Comparison of ENCODE assay signal across 8 cellular contexts in the genomic region with DNA sequence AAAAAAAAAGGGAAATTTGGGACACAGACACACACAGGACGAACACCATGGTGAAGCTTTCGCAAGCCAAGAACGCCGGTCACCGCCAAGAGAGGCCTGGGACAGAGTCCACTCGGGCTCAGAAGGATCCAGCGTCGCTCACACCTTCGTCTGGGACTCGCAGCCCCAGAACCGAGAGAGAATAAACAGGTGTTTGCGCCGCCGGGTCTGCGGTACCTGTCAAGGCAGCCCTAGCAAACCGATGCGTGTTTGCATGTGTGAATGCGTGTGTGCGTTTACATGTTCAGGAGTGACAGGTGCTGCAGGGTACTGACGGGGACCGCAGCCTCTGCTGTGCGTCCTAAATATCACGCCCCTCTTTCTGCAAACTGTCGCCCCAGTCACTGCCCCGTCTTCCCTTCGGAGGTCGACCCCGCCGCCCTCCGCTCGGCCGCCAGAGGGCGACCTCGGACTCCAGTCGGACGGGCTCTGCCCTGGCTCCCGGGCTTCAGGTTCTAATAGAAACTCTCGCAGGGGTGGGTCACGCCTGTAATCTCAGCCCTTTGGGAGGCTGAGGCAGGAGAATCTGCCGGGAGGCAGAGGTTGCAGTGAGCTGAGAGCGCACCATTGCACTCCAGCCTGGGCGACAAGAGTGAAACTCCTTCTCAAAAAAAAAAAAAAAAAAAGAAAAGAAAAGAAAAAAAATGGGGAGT.
DNase-seq lines count a peak whose midpoint lies in the region; ATAC-seq and TF ChIP-seq lines count a peak whose summit lies in the region.

No MANE protein-coding gene starts in this region.

- no peaks in the 10 kb centered on the region for H3K9me3 ChIP-seq in muscle layer of colon (ENCODE audit: low read length)

- H3K4me3 ChIP-seq in epithelial cell of esophagus (ENCODE audit: low read length) (peak overlapping the region; percentile 25), muscle layer of colon (ENCODE audit: low read depth in 1 of 2, low read length in 2 of 2) (peak overlapping the region; percentile 23 to 42)

- H3K9ac ChIP-seq in muscle layer of colon (ENCODE audit: low read length), result no peak overlapping the region

- ATAC-seq in HG03196 (IDR thresholded peaks at IDR 0.05; ENCODE audit: unreplicated experiment), result peak; percentile 56
- no peak for ATAC-seq in GM19328 (IDR thresholded peaks at IDR 0.05; ENCODE audit: unreplicated experiment)

- H3K27ac ChIP-seq in muscle layer of colon (ENCODE audit: low read depth, low read length), result no peak overlapping the region

- peaks cover 0 to 7% of the 10 kb centered on the region in 2 donors for H3K27me3 ChIP-seq in muscle layer of colon (ENCODE audit: control insufficient read depth in 1 of 2, insufficient read depth in 2 of 2, low read length in 2 of 2)

- peaks cover 6% of the 10 kb centered on the region for H3K4me1 ChIP-seq in muscle layer of colon (ENCODE audit: insufficient read depth, low read length)

- peak; percentile 82 for TF ChIP-seq CTCF in epithelial cell of esophagus (IDR thresholded peaks at IDR 0.05; ENCODE audit: insufficient read depth, low read depth, low read length, missing control alignments)

- DNase-seq in EL (peak; percentile 75), NOMO-1 treated with dmso at 0.1 percent for 144 hours (lab: John Stamatoyannopoulos, UW; ENCODE audit: unreplicated experiment) (peak; percentile 64), epithelial cell of esophagus (ENCODE audit: low read depth) (peak; percentile 77)
- DNase-seq in activated CD8-positive, alpha-beta memory T cell treated with anti-CD3 and anti-CD28 coated beads, Interleukin-2, amount 50 U/mL, for 4 hours, result peak; percentile 89
- peak; percentile 91 for DNase-seq in stimulated activated CD8-positive, alpha-beta memory T cell treated with anti-CD3 and anti-CD28 coated beads, Interleukin-4, amount 100 ng/mL, for 48 hours

- H3K36me3 ChIP-seq in muscle layer of colon (ENCODE audit: insufficient read depth, low read length), result no peaks in the 10 kb centered on the region
